Comparison of ENCODE assay signal across 1 cellular context in the genomic region with DNA sequence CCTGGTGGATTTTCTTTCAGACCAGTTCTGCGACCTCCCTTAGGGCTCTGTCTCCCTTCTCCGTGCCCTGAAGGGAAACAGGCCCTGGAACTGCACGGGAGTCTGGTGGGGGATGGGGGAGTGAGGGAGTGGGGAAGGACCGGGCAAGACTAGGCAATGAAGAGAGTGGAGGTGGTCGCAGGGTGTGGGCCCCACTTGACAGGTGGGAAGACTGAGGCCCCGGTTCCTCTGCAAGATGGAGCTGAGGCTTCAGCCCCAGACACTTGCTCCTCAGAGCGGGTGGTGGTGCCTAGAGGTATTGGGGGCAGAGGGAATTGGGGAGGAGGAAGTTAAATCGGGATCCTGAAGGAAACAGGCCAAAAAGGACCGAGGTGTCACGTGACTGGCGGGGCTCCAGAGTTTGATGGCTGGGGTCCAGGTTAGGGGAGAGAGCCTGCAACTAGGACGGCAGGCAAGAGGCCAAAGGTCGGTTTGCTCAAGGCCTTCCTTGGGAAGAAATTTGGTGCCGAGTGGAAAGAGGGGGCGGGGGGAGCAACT.
TF ChIP-seq lines count a peak whose summit lies in the region.

No MANE protein-coding gene starts in this region.

TF ChIP-seq in HepG2, 621 proteins besides CTCF, POLR2A, EP300 and RAD21 (continued from another document and continues in another):
- TF ChIP-seq, protein P1, sequence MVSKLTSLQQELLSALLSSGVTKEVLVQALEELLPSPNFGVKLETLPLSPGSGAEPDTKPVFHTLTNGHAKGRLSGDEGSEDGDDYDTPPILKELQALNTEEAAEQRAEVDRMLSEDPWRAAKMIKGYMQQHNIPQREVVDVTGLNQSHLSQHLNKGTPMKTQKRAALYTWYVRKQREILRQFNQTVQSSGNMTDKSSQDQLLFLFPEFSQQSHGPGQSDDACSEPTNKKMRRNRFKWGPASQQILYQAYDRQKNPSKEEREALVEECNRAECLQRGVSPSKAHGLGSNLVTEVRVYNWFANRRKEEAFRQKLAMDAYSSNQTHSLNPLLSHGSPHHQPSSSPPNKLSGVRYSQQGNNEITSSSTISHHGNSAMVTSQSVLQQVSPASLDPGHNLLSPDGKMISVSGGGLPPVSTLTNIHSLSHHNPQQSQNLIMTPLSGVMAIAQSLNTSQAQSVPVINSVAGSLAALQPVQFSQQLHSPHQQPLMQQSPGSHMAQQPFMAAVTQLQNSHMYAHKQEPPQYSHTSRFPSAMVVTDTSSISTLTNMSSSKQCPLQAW (CRISPR knock-in tag; IDR thresholded peaks at IDR 0.05), result 0 out of 2 replicates have a peak, but pooled peaks have one; percentile 7
- no peak for TF ChIP-seq ZFP36 (IDR thresholded peaks at IDR 0.05; ENCODE audit: borderline replicate concordance, low read depth, low read length, partially characterized antibody)
- TF ChIP-seq, protein P2, sequence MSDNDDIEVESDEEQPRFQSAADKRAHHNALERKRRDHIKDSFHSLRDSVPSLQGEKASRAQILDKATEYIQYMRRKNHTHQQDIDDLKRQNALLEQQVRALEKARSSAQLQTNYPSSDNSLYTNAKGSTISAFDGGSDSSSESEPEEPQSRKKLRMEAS (IDR thresholded peaks at IDR 0.05), result no peak
- TF ChIP-seq TGIF2 (CRISPR knock-in tag; IDR thresholded peaks at IDR 0.05), result no peak
- TF ChIP-seq ZIK1 (CRISPR knock-in tag; IDR thresholded peaks at IDR 0.05; ENCODE audit: borderline replicate concordance, low read depth), result no peak
- no peak for TF ChIP-seq ZNF205 (CRISPR knock-in tag; IDR thresholded peaks at IDR 0.05)
- TF ChIP-seq HDAC2 (CRISPR knock-in tag; IDR thresholded peaks at IDR 0.05), result peak; percentile 27; the same call in 1 of the 2 replicates
- TF ChIP-seq, protein P3, sequence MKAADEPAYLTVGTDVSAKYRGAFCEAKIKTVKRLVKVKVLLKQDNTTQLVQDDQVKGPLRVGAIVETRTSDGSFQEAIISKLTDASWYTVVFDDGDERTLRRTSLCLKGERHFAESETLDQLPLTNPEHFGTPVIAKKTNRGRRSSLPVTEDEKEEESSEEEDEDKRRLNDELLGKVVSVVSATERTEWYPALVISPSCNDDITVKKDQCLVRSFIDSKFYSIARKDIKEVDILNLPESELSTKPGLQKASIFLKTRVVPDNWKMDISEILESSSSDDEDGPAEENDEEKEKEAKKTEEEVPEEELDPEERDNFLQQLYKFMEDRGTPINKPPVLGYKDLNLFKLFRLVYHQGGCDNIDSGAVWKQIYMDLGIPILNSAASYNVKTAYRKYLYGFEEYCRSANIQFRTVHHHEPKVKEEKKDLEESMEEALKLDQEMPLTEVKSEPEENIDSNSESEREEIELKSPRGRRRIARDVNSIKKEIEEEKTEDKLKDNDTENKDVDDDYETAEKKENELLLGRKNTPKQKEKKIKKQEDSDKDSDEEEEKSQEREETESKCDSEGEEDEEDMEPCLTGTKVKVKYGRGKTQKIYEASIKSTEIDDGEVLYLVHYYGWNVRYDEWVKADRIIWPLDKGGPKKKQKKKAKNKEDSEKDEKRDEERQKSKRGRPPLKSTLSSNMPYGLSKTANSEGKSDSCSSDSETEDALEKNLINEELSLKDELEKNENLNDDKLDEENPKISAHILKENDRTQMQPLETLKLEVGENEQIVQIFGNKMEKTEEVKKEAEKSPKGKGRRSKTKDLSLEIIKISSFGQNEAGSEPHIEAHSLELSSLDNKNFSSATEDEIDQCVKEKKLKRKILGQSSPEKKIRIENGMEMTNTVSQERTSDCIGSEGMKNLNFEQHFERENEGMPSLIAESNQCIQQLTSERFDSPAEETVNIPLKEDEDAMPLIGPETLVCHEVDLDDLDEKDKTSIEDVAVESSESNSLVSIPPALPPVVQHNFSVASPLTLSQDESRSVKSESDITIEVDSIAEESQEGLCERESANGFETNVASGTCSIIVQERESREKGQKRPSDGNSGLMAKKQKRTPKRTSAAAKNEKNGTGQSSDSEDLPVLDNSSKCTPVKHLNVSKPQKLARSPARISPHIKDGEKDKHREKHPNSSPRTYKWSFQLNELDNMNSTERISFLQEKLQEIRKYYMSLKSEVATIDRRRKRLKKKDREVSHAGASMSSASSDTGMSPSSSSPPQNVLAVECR (CRISPR knock-in tag; IDR thresholded peaks at IDR 0.05; ENCODE audit: borderline replicate concordance), result peak; percentile 1; the same call in 1 of the 2 replicates
- peak; percentile 33; the same call in 1 of the 2 replicates for TF ChIP-seq ZNF3 (CRISPR knock-in tag; IDR thresholded peaks at IDR 0.05)
- no peak for TF ChIP-seq CHD2 (IDR thresholded peaks at IDR 0.05; ENCODE audit: low read depth, low read length)
- TF ChIP-seq CREB1 (IDR thresholded peaks at IDR 0.05), result no peak
- TF ChIP-seq CREB1 (CRISPR knock-in tag; IDR thresholded peaks at IDR 0.05), result no peak
- no peak for TF ChIP-seq CHCHD3 (CRISPR knock-in tag; IDR thresholded peaks at IDR 0.05)
- TF ChIP-seq XBP1 (CRISPR knock-in tag; IDR thresholded peaks at IDR 0.05), result no peak
- TF ChIP-seq ZNF709 (CRISPR knock-in tag; IDR thresholded peaks at IDR 0.05), result no peak
- no peak for TF ChIP-seq MZF1 (CRISPR knock-in tag; IDR thresholded peaks at IDR 0.05; ENCODE audit: borderline replicate concordance)
- TF ChIP-seq SSRP1 (CRISPR knock-in tag; IDR thresholded peaks at IDR 0.05), result no peak
- peak; percentile 75 for TF ChIP-seq ZBTB7A (CRISPR knock-in tag; IDR thresholded peaks at IDR 0.05)
- 0 out of 2 replicates have a peak, but pooled peaks have one; percentile 41 for TF ChIP-seq NR2F6 (IDR thresholded peaks at IDR 0.05)
- TF ChIP-seq NR2F6 (CRISPR knock-in tag; IDR thresholded peaks at IDR 0.05), result peak; percentile 29
- TF ChIP-seq KDM1A (CRISPR knock-in tag; IDR thresholded peaks at IDR 0.05), result peak; percentile 79; the same call in 1 of the 2 replicates
- TF ChIP-seq, protein P4, sequence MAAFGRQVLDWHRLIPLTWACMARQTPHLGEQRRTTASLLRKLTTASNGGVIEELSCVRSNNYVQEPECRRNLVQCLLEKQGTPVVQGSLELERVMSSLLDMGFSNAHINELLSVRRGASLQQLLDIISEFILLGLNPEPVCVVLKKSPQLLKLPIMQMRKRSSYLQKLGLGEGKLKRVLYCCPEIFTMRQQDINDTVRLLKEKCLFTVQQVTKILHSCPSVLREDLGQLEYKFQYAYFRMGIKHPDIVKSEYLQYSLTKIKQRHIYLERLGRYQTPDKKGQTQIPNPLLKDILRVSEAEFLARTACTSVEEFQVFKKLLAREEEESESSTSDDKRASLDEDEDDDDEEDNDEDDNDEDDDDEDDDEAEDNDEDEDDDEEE (CRISPR knock-in tag; IDR thresholded peaks at IDR 0.05), result 0 out of 2 replicates have a peak, but pooled peaks have one; percentile 31
- 0 out of 2 replicates have a peak, but pooled peaks have one; percentile 32 for TF ChIP-seq ZNF207 (IDR thresholded peaks at IDR 0.05; ENCODE audit: borderline replicate concordance)
- TF ChIP-seq ZMYM2 (CRISPR knock-in tag; IDR thresholded peaks at IDR 0.05), result peak; percentile 81
- TF ChIP-seq FOXK2 (IDR thresholded peaks at IDR 0.05), result no peak
- TF ChIP-seq U2AF2 (IDR thresholded peaks at IDR 0.05; ENCODE audit: low read depth, low read length), result no peak
- 0 out of 2 replicates have a peak, but pooled peaks have one; percentile 19 for TF ChIP-seq RCOR2 (CRISPR knock-in tag; IDR thresholded peaks at IDR 0.05)
- 0 out of 2 replicates have a peak, but pooled peaks have one; percentile 11 for TF ChIP-seq MYC (CRISPR knock-in tag; IDR thresholded peaks at IDR 0.05; ENCODE audit: borderline replicate concordance)
- no peak for TF ChIP-seq ZNF768 (CRISPR knock-in tag; IDR thresholded peaks at IDR 0.05)
- TF ChIP-seq PHF21A (CRISPR knock-in tag; IDR thresholded peaks at IDR 0.05), result 0 out of 2 replicates have a peak, but pooled peaks have one; percentile 39
- TF ChIP-seq, protein P5, sequence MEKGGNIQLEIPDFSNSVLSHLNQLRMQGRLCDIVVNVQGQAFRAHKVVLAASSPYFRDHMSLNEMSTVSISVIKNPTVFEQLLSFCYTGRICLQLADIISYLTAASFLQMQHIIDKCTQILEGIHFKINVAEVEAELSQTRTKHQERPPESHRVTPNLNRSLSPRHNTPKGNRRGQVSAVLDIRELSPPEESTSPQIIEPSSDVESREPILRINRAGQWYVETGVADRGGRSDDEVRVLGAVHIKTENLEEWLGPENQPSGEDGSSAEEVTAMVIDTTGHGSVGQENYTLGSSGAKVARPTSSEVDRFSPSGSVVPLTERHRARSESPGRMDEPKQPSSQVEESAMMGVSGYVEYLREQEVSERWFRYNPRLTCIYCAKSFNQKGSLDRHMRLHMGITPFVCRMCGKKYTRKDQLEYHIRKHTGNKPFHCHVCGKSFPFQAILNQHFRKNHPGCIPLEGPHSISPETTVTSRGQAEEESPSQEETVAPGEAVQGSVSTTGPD (CRISPR knock-in tag; IDR thresholded peaks at IDR 0.05), result no peak
- TF ChIP-seq, protein P6, sequence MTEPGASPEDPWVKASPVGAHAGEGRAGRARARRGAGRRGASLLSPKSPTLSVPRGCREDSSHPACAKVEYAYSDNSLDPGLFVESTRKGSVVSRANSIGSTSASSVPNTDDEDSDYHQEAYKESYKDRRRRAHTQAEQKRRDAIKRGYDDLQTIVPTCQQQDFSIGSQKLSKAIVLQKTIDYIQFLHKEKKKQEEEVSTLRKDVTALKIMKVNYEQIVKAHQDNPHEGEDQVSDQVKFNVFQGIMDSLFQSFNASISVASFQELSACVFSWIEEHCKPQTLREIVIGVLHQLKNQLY (CRISPR knock-in tag; IDR thresholded peaks at IDR 0.05), result peak; percentile 28; the same call in 1 of the 2 replicates
- TF ChIP-seq DNMT3B (CRISPR knock-in tag; conservative IDR thresholded peaks at IDR 0.05), result no peak
- TF ChIP-seq, protein P7, sequence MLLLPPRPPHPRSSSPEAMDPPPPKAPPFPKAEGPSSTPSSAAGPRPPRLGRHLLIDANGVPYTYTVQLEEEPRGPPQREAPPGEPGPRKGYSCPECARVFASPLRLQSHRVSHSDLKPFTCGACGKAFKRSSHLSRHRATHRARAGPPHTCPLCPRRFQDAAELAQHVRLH (CRISPR knock-in tag; IDR thresholded peaks at IDR 0.05; ENCODE audit: borderline replicate concordance, low read depth), result no peak
- no peak for TF ChIP-seq MLLT10 (CRISPR knock-in tag; IDR thresholded peaks at IDR 0.05)
- TF ChIP-seq RAD51 (IDR thresholded peaks at IDR 0.05; ENCODE audit: borderline replicate concordance), result peak; percentile 97
- TF ChIP-seq, protein P8, sequence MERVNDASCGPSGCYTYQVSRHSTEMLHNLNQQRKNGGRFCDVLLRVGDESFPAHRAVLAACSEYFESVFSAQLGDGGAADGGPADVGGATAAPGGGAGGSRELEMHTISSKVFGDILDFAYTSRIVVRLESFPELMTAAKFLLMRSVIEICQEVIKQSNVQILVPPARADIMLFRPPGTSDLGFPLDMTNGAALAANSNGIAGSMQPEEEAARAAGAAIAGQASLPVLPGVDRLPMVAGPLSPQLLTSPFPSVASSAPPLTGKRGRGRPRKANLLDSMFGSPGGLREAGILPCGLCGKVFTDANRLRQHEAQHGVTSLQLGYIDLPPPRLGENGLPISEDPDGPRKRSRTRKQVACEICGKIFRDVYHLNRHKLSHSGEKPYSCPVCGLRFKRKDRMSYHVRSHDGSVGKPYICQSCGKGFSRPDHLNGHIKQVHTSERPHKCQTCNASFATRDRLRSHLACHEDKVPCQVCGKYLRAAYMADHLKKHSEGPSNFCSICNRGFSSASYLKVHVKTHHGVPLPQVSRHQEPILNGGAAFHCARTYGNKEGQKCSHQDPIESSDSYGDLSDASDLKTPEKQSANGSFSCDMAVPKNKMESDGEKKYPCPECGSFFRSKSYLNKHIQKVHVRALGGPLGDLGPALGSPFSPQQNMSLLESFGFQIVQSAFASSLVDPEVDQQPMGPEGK (CRISPR knock-in tag; IDR thresholded peaks at IDR 0.05), result peak; percentile 55
- TF ChIP-seq MAZ (IDR thresholded peaks at IDR 0.05; ENCODE audit: borderline replicate concordance, low read depth, low read length), result no peak
- TF ChIP-seq MAZ (CRISPR knock-in tag; IDR thresholded peaks at IDR 0.05; ENCODE audit: low read depth), result 0 out of 2 replicates have a peak, but pooled peaks have one; percentile 44
- TF ChIP-seq CAMTA2 (CRISPR knock-in tag; IDR thresholded peaks at IDR 0.05; ENCODE audit: borderline replicate concordance), result peak; percentile 9; the same call in 1 of the 2 replicates
- TF ChIP-seq ZNF292 (CRISPR knock-in tag; IDR thresholded peaks at IDR 0.05; ENCODE audit: borderline replicate concordance, low read depth), result no peak
- TF ChIP-seq, protein P9, sequence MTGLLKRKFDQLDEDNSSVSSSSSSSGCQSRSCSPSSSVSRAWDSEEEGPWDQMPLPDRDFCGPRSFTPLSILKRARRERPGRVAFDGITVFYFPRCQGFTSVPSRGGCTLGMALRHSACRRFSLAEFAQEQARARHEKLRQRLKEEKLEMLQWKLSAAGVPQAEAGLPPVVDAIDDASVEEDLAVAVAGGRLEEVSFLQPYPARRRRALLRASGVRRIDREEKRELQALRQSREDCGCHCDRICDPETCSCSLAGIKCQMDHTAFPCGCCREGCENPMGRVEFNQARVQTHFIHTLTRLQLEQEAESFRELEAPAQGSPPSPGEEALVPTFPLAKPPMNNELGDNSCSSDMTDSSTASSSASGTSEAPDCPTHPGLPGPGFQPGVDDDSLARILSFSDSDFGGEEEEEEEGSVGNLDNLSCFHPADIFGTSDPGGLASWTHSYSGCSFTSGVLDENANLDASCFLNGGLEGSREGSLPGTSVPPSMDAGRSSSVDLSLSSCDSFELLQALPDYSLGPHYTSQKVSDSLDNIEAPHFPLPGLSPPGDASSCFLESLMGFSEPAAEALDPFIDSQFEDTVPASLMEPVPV (CRISPR knock-in tag; IDR thresholded peaks at IDR 0.05), result no peak
- no peak for TF ChIP-seq CBX5 (CRISPR knock-in tag; IDR thresholded peaks at IDR 0.05; ENCODE audit: borderline replicate concordance)
- no peak for TF ChIP-seq ZNF660 (CRISPR knock-in tag; IDR thresholded peaks at IDR 0.05; ENCODE audit: borderline replicate concordance, low read depth)
- peak; percentile 51; the same call in 1 of the 2 replicates for TF ChIP-seq CEBPB (IDR thresholded peaks at IDR 0.05; ENCODE audit: borderline replicate concordance, low read depth, low read length)
- no peak for TF ChIP-seq ZNF101 (CRISPR knock-in tag; IDR thresholded peaks at IDR 0.05; ENCODE audit: borderline replicate concordance, low read depth)
- TF ChIP-seq CBX2 (IDR thresholded peaks at IDR 0.05; ENCODE audit: low read depth, low read length), result no peak
- no peak for TF ChIP-seq CBX2 (CRISPR knock-in tag; IDR thresholded peaks at IDR 0.05; ENCODE audit: low read depth)
- peak; percentile 27; the same call in 1 of the 2 replicates for TF ChIP-seq HDAC1 (CRISPR knock-in tag; IDR thresholded peaks at IDR 0.05)
